10 cellular contexts compared by ENCODE assay signal in genomic region chr12:9943244-9943643, GRCh38. TPM values are rescaled to one million over a fixed set of nuclear protein-coding genes. Genes with fewer than 3 reads are reported as not detected.
DNase-seq lines count a peak whose midpoint lies in the region; ATAC-seq and TF ChIP-seq lines count a peak whose summit lies in the region.
"Had no signal": no experiment of that assay in that cellular context is flagged by ENCODE, and none has a peak within 500 bp of the region (broad histone marks: within the 10 kb centered on the region; RNA-seq: fewer than 3 reads in every experiment).

No MANE protein-coding gene starts in this region.

- no peaks in the 10 kb centered on the region for H3K27me3 ChIP-seq in PC-9 (ENCODE audit: insufficient read depth, low read depth)

- ATAC-seq in central memory CD8-positive, alpha-beta T cell (replicated peaks; ENCODE audit: extremely low read depth, poor library complexity, severe bottlenecking): peak; percentile 56
- ATAC-seq in stimulated activated naive CD8-positive, alpha-beta T cell treated with anti-CD3 and anti-CD28 coated beads, Interleukin-15, amount 100 ng/mL, for 72 hours: peak; percentile 83
- no peak for ATAC-seq in HG03378 (IDR thresholded peaks at IDR 0.05; ENCODE audit: unreplicated experiment)

- DNase-seq in activated effector memory CD4-positive, alpha-beta T cell treated with anti-CD3 and anti-CD28 coated beads, Interleukin-2, amount 50 U/mL, for 16 hours: peak; percentile 65
- DNase-seq in activated effector memory CD4-positive, alpha-beta T cell treated with Interleukin-2 at 50 U/mL for 16 hours: no peak
- DNase-seq in NCI-H69 (lab: John Stamatoyannopoulos, UW): peak; percentile 11
- DNase-seq in central memory CD8-positive, alpha-beta T cell (ENCODE audit: low spot score in 2 of 2): no peak
- DNase-seq in stimulated activated naive CD8-positive, alpha-beta T cell treated with anti-CD3 and anti-CD28 coated beads, Interleukin-15, amount 100 ng/mL, for 72 hours: peak in 1 of 2 donors; percentile 24
- no peak for DNase-seq in PC-9
- no peak for DNase-seq in globus pallidus (ENCODE audit: low spot score)
- DNase-seq: cortex of kidney had no signal

- peak overlapping the region; percentile 60 for H3K4me3 Mint-ChIP-seq in central memory CD8-positive, alpha-beta T cell
- peak overlapping the region; percentile 74 to 75 for H3K4me3 Mint-ChIP-seq in stimulated activated naive CD8-positive, alpha-beta T cell treated with anti-CD3 and anti-CD28 coated beads, Interleukin-15, amount 100 ng/mL, for 72 hours

- no peaks in the 10 kb centered on the region for H3K9me3 Mint-ChIP-seq in central memory CD8-positive, alpha-beta T cell
- no peaks in the 10 kb centered on the region for H3K9me3 Mint-ChIP-seq in stimulated activated naive CD8-positive, alpha-beta T cell treated with anti-CD3 and anti-CD28 coated beads, Interleukin-15, amount 100 ng/mL, for 72 hours

- no peak for TF ChIP-seq CTCF in PC-9 (conservative IDR thresholded peaks at IDR 0.05)

- H3K27ac ChIP-seq in PC-9: no peak overlapping the region

- POLR2A ChIA-PET in PC-9 (lab: Charles Lee; ENCODE audit: unreplicated experiment): no interaction called here

- H3K4me1 Mint-ChIP-seq in central memory CD8-positive, alpha-beta T cell: peaks cover 17% of the 10 kb centered on the region
- peaks cover 17% of the 10 kb centered on the region for H3K4me1 Mint-ChIP-seq in stimulated activated naive CD8-positive, alpha-beta T cell treated with anti-CD3 and anti-CD28 coated beads, Interleukin-15, amount 100 ng/mL, for 72 hours

- peaks cover 28% of the 10 kb centered on the region for H3K27me3 Mint-ChIP-seq in central memory CD8-positive, alpha-beta T cell
- H3K27me3 Mint-ChIP-seq in stimulated activated naive CD8-positive, alpha-beta T cell treated with anti-CD3 and anti-CD28 coated beads, Interleukin-15, amount 100 ng/mL, for 72 hours: no peaks in the 10 kb centered on the region

- H2AFZ ChIP-seq in PC-9: no peak overlapping the region

- BruUV-seq in PC-9 (replicated peaks; lab: Mats Ljungman, UMichigan): no TSS peak

- H3K36me3 Mint-ChIP-seq in central memory CD8-positive, alpha-beta T cell (ENCODE audit: insufficient read depth): peaks cover 2% of the 10 kb centered on the region

- H3K4me3 ChIP-seq in PC-9: no peak overlapping the region

- H3K27ac Mint-ChIP-seq in central memory CD8-positive, alpha-beta T cell (ENCODE audit: low read depth): no peak overlapping the region
- peak overlapping the region in 1 of 2 donors; percentile 67 for H3K27ac Mint-ChIP-seq in stimulated activated naive CD8-positive, alpha-beta T cell treated with anti-CD3 and anti-CD28 coated beads, Interleukin-15, amount 100 ng/mL, for 72 hours

- H3K79me2 ChIP-seq in PC-9 (ENCODE audit: low read depth): no peaks in the 10 kb centered on the region

- H3K36me3 ChIP-seq in PC-9 (ENCODE audit: low read depth): no peaks in the 10 kb centered on the region

- H4K20me1 ChIP-seq in PC-9 (ENCODE audit: insufficient read depth): no peaks in the 10 kb centered on the region

- no peaks in the 10 kb centered on the region for H3K9me3 ChIP-seq in PC-9 (ENCODE audit: insufficient read depth, low read depth)

- H3K4me1 ChIP-seq in PC-9 (replicated peaks; ENCODE audit: insufficient read depth): no peaks in the 10 kb centered on the region

- no peaks in the 10 kb centered on the region for H3F3A ChIP-seq in PC-9 (ENCODE audit: insufficient read depth, low read depth)

- H3K4me2 ChIP-seq in PC-9: no peak overlapping the region

- H3K9me2 ChIP-seq in PC-9 (ENCODE audit: insufficient read depth): no peaks in the 10 kb centered on the region

- CTCF ChIA-PET in PC-9 (lab: Charles Lee): no interaction called here

- intact Hi-C loops in PC-9 (cut with micrococcal nuclease; ENCODE audit: unreplicated experiment): loop anchor here (5.0 kb wide), 1 partner anchor 199 kb away; no protein-coding TSS in a partner anchor

RNA-seq across cellular contexts. Expression of gene CLEC2A, which starts 11.1 kb away (rescaled TPM):
- not detected in 2 replicates for total RNA-seq in PC-9 (2021)
- total RNA-seq: renal cortical epithelial cell had no signal

RNA-seq across cellular contexts. Expression of gene CLEC12A, which starts 28.0 kb away (rescaled TPM):
- total RNA-seq in PC-9 (2021): 0.55 and 1.0 TPM in 2 replicates
- total RNA-seq: renal cortical epithelial cell had no signal

RNA-seq across cellular contexts. Expression of gene CLEC1B, which starts 55.7 kb away (rescaled TPM):
- total RNA-seq in PC-9 (2021): not detected in 2 replicates
- total RNA-seq: renal cortical epithelial cell had no signal

Comparison
In these comparisons a context has a peak if more than half of its experiments do, and no peak if none do; other contexts are left out.
1. DNase-seq: peak in activated effector memory CD4-positive, alpha-beta T cell treated with anti-CD3 and anti-CD28 coated beads, Interleukin-2, amount 50 U/mL, for 16 hours (single experiment) and NCI-H69 (single experiment); none in activated effector memory CD4-positive, alpha-beta T cell treated with Interleukin-2 at 50 U/mL for 16 hours (single experiment), central memory CD8-positive, alpha-beta T cell (0 of 2), PC-9 (0 of 2) and globus pallidus (single experiment).